ENCODE assay signal across 8 cellular contexts in the genomic region with DNA sequence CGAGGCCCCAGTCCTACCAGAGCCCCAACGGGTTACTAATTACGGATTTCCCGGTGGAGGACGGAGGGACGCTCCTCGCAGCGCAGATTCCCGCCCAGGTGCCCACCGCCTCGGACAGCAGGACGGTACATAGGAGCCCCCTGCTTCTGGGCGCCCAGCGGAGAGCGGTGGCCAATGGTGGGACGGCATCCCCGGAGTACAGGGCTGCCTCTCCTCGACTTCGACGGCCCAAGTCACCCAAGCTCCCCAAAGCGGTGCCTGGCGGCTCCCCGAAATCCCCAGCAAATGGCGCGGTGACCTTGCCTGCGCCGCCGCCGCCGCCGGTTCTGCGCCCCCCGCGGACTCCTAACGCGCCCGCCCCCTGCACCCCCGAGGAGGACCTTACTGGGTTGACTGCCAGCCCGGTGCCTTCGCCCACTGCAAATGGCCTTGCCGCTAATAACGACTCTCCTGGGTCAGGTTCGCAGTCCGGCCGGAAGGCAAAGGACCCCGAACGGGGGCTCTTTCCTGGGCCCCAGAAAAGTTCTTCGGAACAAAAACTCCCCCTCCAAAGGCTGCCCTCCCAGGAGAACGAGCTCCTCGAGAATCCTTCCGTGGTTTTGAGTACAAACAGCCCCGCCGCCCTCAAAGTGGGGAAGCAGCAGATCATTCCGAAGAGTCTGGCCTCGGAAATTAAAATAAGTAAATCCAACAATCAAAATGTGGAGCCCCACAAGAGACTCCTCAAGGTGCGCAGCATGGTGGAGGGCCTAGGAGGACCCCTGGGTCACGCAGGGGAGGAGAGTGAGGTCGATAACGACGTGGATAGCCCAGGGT. TPM values are rescaled to one million over a fixed set of nuclear protein-coding genes. Genes with fewer than 3 reads are reported as not detected.
DNase-seq lines count a peak whose midpoint lies in the region; ATAC-seq and TF ChIP-seq lines count a peak whose summit lies in the region.

No MANE protein-coding gene starts in this region.

- H3K4me3 Mint-ChIP-seq in CD14-positive monocyte = peak overlapping the region; percentile 88 to 89
- peak overlapping the region; percentile 75 for H3K4me3 Mint-ChIP-seq in activated T-cell treated with anti-CD3 and anti-CD28 coated beads, Interleukin-2, amount 50 U/mL, for 24 hours

- H3K4me3 ChIP-seq in psoas muscle = peak overlapping the region; percentile 80

- CTCF ChIA-PET in HEK293T (lab: Yijun Ruan, JAX) = interaction anchor here (1.3 kb wide), 1 partner anchor 131 kb away, joined by 3 read pairs; no protein-coding TSS in a partner anchor

- H3K27me3 ChIP-seq in psoas muscle (ENCODE audit: insufficient read depth in 3 of 3, low read length in 2 of 3) = peaks cover 0 to 33% (median 8%) of the 10 kb centered on the region in 3 donors

- intact Hi-C loops in CD14-positive monocyte (cut with micrococcal nuclease) (no loop called here), left cardiac atrium (cut with DNase I) (no loop called here), psoas muscle (cut with DNase I) (loop anchor here in 1 of 2 donors (5.0 kb wide), 1 partner anchor 130 kb away; no protein-coding TSS in a partner anchor)

- H3K9me3 ChIP-seq in psoas muscle = no peaks in the 10 kb centered on the region

- POLR2A ChIA-PET in HEK293T (lab: Yijun Ruan, JAX) = interaction anchor here (1.1 kb wide), 1 partner anchor 10 kb away, joined by 3 read pairs; no protein-coding TSS in a partner anchor

- H3K4me1 Mint-ChIP-seq in CD14-positive monocyte = peaks cover 27% of the 10 kb centered on the region
- peaks cover 26% of the 10 kb centered on the region for H3K4me1 Mint-ChIP-seq in activated T-cell treated with anti-CD3 and anti-CD28 coated beads, Interleukin-2, amount 50 U/mL, for 24 hours (ENCODE audit: low read depth)

- peaks cover 52 to 57% (median 57%) of the 10 kb centered on the region in 3 donors for H3K27me3 Mint-ChIP-seq in CD14-positive monocyte (ENCODE audit: low read depth in 3 of 3)
- H3K27me3 Mint-ChIP-seq in activated T-cell treated with anti-CD3 and anti-CD28 coated beads, Interleukin-2, amount 50 U/mL, for 24 hours = peaks cover 79% of the 10 kb centered on the region

- H3K27ac ChIP-seq in psoas muscle = no peak overlapping the region

- H3K27ac Mint-ChIP-seq in CD14-positive monocyte = peak overlapping the region in 2 of 7 donors; percentile 25 to 58
- no peak overlapping the region for H3K27ac Mint-ChIP-seq in activated T-cell treated with anti-CD3 and anti-CD28 coated beads, Interleukin-2, amount 50 U/mL, for 24 hours

- no peaks in the 10 kb centered on the region for H3K4me1 ChIP-seq in psoas muscle

- ATAC-seq in left cardiac atrium (peak; percentile 24 to 51), psoas muscle (peak in 3 of 4 donors; percentile 40 to 49 (median 43))

- no peak for DNase-seq in CD14-positive monocyte (ENCODE audit: low spot score)
- peak; percentile 39 for DNase-seq in HEK293T (ENCODE audit: extremely low spot score)
- DNase-seq in activated T-cell treated with anti-CD3 and anti-CD28 coated beads, Interleukin-2, amount 50 U/mL, for 24 hours = peak; percentile 35
- peak; percentile 26 for DNase-seq in left cardiac atrium
- peak in 1 of 2 donors; percentile 17 for DNase-seq in psoas muscle
- no peak for DNase-seq in NCI-H774 (lab: John Stamatoyannopoulos, UW)
- DNase-seq in GDM1 (lab: John Stamatoyannopoulos, UW) = no peak
- no peak for DNase-seq in activated gamma-delta T cell treated with Interleukin-2 at 50 U/mL for 16 hours

- H3K36me3 Mint-ChIP-seq in CD14-positive monocyte = peaks cover 5% of the 10 kb centered on the region in 2 donors
- H3K36me3 Mint-ChIP-seq in activated T-cell treated with anti-CD3 and anti-CD28 coated beads, Interleukin-2, amount 50 U/mL, for 24 hours (ENCODE audit: low read depth) = no peaks in the 10 kb centered on the region

- 3 to 4% (median 4%) methylated on average over 52 to 60 of the region's 60 CpGs for WGBS in psoas muscle, 3 donors

- TF ChIP-seq CTCF in CD14-positive monocyte (IDR thresholded peaks at IDR 0.05) (no peak), psoas muscle (IDR thresholded peaks at IDR 0.05) (no peak)

- H3K36me3 ChIP-seq in psoas muscle (ENCODE audit: insufficient read depth in 1 of 2, low read depth in 1 of 2) = no peaks in the 10 kb centered on the region

- H3K9me3 Mint-ChIP-seq in CD14-positive monocyte = peaks cover 0 to 19% (median 5%) of the 10 kb centered on the region in 7 donors
- no peaks in the 10 kb centered on the region for H3K9me3 Mint-ChIP-seq in activated T-cell treated with anti-CD3 and anti-CD28 coated beads, Interleukin-2, amount 50 U/mL, for 24 hours

TF ChIP-seq in HEK293T, 16 proteins besides CTCF, POLR2A, EP300 and RAD21:
- TF ChIP-seq L3MBTL2 (conservative IDR thresholded peaks at IDR 0.05) = 0 out of 2 replicates have a peak, but pooled peaks have one; percentile 31
- TF ChIP-seq TARDBP (IDR thresholded peaks at IDR 0.05) = no peak

RNA-seq across cellular contexts. Expression of a gene that starts 1.1 kb away (rescaled TPM):
- not detected for polyA plus RNA-seq in CD14-positive monocyte
- 1 to 10 TPM; 5.2 to 5.6 TPM for total RNA-seq in left cardiac atrium
- 1 to 10 TPM in 1 of 4 donors, under 1 TPM in 3; 0.37 to 1.8 (median 0.57) TPM for total RNA-seq in psoas muscle
- polyA plus RNA-seq in psoas muscle = under 1 TPM; 0.35 to 0.53 (median 0.39) TPM

Comparison
In these comparisons a context has a peak if more than half of its experiments do, and no peak if none do; other contexts are left out.
1. DNase-seq: peak in HEK293T (single experiment), activated T-cell treated with anti-CD3 and anti-CD28 coated beads, Interleukin-2, amount 50 U/mL, for 24 hours (single experiment) and left cardiac atrium (single experiment); none in CD14-positive monocyte (single experiment), NCI-H774 (single experiment), GDM1 (single experiment) and activated gamma-delta T cell treated with Interleukin-2 at 50 U/mL for 16 hours (single experiment).